1 cellular context compared by ENCODE assay signal in the genomic region with DNA sequence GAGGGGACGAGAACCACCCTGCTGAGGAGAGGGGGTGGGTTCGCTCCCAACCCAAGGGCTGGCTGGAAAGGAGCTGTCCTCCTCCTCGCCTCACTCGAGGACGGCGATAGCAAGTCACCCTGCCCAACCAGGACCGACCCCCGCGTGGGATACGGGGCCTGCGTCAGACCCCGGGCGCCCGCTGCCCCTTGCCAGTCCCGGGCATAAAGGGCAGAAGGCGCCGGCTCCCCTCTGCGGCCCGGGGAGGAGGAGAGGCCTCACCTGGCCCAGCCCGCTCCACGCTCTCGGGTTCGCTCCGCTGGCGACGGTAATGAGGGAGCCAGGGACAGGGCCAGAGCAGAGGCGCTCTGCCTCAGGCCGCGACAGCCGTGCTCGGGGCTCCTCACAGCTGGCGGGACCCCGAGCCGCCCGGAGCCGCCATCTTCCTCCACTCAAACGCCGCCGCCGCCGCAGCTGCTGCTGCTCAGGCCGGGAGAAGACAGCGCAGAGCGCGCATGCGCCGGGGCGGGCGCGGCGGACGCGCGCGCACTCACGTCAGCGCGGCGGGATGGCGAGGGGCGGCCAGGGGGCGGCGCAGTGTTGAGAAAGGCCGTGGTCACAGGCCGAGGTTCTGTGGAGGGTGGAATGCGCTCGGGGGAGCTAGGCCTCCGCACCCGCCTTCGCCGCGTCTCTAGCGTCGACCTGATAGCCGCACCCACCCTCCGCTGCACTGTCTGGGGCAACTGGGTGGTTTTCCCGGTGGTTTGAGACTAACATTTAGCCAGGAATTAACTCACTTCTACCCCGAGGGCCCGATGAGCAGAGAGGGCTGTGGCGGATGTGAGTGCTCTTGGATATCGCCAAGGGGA.
A peak's percentile ranks its signal among the peaks of the same experiment; 100 is the strongest.
TF ChIP-seq lines count a peak whose summit lies in the region.

TSS of gene FBXO42 (minus strand) at position 487 of the 848 bp plus-strand sequence. CDS start 37,062 bp downstream, outside the sequence.

TF ChIP-seq in K562, 482 proteins besides CTCF, POLR2A, EP300 and RAD21 (continued from another document):
- TF ChIP-seq PREB (CRISPR knock-in tag; IDR thresholded peaks at IDR 0.05) (no peak), MCM3 (IDR thresholded peaks at IDR 0.05) (no peak), HES1 (IDR thresholded peaks at IDR 0.05; ENCODE audit: low read depth) (no peak), MTA2 (IDR thresholded peaks at IDR 0.05; ENCODE audit: low read depth) (no peak), TCFL5 (CRISPR knock-in tag; conservative IDR thresholded peaks at IDR 0.05) (no peak), GMEB1 (CRISPR knock-in tag; IDR thresholded peaks at IDR 0.05) (peak; percentile 96), MTF1 (CRISPR knock-in tag; IDR thresholded peaks at IDR 0.05; ENCODE audit: borderline replicate concordance) (no peak), STAG1 (CRISPR knock-in tag; IDR thresholded peaks at IDR 0.05; ENCODE audit: borderline replicate concordance) (no peak), BACH1 (tag; IDR thresholded peaks at IDR 0.05) (no peak), ZFP1 (CRISPR knock-in tag; IDR thresholded peaks at IDR 0.05) (no peak), BCOR (IDR thresholded peaks at IDR 0.05) (no peak; the same call in 1 of the 2 replicates), ATF1 (CRISPR knock-in tag; IDR thresholded peaks at IDR 0.05) (no peak), ATF1 (tag; IDR thresholded peaks at IDR 0.05) (peak; percentile 95), ZNF778 (CRISPR knock-in tag; IDR thresholded peaks at IDR 0.05) (no peak), ZNF184 (CRISPR knock-in tag; IDR thresholded peaks at IDR 0.05) (no peak), RBM17 (IDR thresholded peaks at IDR 0.05; ENCODE audit: borderline replicate concordance, low read depth, low read length) (no peak), ZNF609 (CRISPR knock-in tag; IDR thresholded peaks at IDR 0.05; ENCODE audit: borderline replicate concordance) (peak; percentile 83; the same call in 1 of the 2 replicates), SMC3 (conservative IDR thresholded peaks at IDR 0.05; ENCODE audit: insufficient read depth, low read depth, low read length) (peak; percentile 47; the same call in 1 of the 2 replicates), RB1 (IDR thresholded peaks at IDR 0.05; ENCODE audit: low read depth) (peak; percentile 98), GTF2F1 (IDR thresholded peaks at IDR 0.05; ENCODE audit: low read depth, low read length) (peak; percentile 59; the same call in 1 of the 2 replicates), ZC3H4 (CRISPR knock-in tag; IDR thresholded peaks at IDR 0.05; ENCODE audit: borderline replicate concordance) (peak; percentile 75; the same call in 1 of the 2 replicates), NFE2 (IDR thresholded peaks at IDR 0.05; ENCODE audit: low read depth) (peak; percentile 15; the same call in 1 of the 2 replicates), ZNF431 (CRISPR knock-in tag; IDR thresholded peaks at IDR 0.05) (0 out of 2 replicates have a peak, but pooled peaks have one; percentile 49)
- TF ChIP-seq, protein P1, sequence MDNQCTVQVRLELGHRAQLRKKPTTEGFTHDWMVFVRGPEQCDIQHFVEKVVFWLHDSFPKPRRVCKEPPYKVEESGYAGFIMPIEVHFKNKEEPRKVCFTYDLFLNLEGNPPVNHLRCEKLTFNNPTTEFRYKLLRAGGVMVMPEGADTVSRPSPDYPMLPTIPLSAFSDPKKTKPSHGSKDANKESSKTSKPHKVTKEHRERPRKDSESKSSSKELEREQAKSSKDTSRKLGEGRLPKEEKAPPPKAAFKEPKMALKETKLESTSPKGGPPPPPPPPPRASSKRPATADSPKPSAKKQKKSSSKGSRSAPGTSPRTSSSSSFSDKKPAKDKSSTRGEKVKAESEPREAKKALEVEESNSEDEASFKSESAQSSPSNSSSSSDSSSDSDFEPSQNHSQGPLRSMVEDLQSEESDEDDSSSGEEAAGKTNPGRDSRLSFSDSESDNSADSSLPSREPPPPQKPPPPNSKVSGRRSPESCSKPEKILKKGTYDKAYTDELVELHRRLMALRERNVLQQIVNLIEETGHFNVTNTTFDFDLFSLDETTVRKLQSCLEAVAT (IDR thresholded peaks at IDR 0.05), result peak in 1 of 2 experiments; percentile 43; a peak in 1 of 4 replicates
- TF ChIP-seq, protein P2, sequence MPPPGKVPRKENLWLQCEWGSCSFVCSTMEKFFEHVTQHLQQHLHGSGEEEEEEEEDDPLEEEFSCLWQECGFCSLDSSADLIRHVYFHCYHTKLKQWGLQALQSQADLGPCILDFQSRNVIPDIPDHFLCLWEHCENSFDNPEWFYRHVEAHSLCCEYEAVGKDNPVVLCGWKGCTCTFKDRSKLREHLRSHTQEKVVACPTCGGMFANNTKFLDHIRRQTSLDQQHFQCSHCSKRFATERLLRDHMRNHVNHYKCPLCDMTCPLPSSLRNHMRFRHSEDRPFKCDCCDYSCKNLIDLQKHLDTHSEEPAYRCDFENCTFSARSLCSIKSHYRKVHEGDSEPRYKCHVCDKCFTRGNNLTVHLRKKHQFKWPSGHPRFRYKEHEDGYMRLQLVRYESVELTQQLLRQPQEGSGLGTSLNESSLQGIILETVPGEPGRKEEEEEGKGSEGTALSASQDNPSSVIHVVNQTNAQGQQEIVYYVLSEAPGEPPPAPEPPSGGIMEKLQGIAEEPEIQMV (tag; conservative IDR thresholded peaks at IDR 0.05; ENCODE audit: low read depth), result no peak
- TF ChIP-seq, protein P3, sequence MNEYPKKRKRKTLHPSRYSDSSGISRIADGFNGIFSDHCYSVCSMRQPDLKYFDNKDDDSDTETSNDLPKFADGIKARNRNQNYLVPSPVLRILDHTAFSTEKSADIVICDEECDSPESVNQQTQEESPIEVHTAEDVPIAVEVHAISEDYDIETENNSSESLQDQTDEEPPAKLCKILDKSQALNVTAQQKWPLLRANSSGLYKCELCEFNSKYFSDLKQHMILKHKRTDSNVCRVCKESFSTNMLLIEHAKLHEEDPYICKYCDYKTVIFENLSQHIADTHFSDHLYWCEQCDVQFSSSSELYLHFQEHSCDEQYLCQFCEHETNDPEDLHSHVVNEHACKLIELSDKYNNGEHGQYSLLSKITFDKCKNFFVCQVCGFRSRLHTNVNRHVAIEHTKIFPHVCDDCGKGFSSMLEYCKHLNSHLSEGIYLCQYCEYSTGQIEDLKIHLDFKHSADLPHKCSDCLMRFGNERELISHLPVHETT (CRISPR knock-in tag; conservative IDR thresholded peaks at IDR 0.05 in 1 of 2, IDR thresholded peaks at IDR 0.05 in 1 of 2), result peak in 1 of 2 experiments; percentile 77; a peak in 2 of 4 replicates
TF ChIP-seq in K562: peak in this region for 209.
